13 cellular contexts compared by ENCODE assay signal in genomic region chr13:70043685-70044084, GRCh38.
DNase-seq lines count a peak whose midpoint lies in the region; ATAC-seq, FAIRE-seq and TF ChIP-seq lines count a peak whose summit lies in the region.
"Had no signal": no experiment of that assay in that cellular context is flagged by ENCODE, and none has a peak within 500 bp of the region (broad histone marks: within the 10 kb centered on the region; RNA-seq: fewer than 3 reads in every experiment).

No MANE protein-coding gene starts in this region.

- ATAC-seq in HG02571 (IDR thresholded peaks at IDR 0.05; ENCODE audit: unreplicated experiment) (peak; percentile 81), HG03378 (IDR thresholded peaks at IDR 0.05; ENCODE audit: unreplicated experiment) (peak; percentile 81), GM23338 (no peak)

- no peaks in the 10 kb centered on the region for H3K36me3 Mint-ChIP-seq in astrocyte (ENCODE audit: low read depth, unreplicated experiment)
- no peaks in the 10 kb centered on the region for H3K36me3 Mint-ChIP-seq in Caco-2 (ENCODE audit: insufficient read depth, unreplicated experiment)
- H3K36me3 Mint-ChIP-seq in GM23338 (ENCODE audit: low read depth) = no peaks in the 10 kb centered on the region
- H3K36me3 Mint-ChIP-seq in HFFc6 (ENCODE audit: low read depth) = no peaks in the 10 kb centered on the region

- H3K4me3 Mint-ChIP-seq in astrocyte (ENCODE audit: unreplicated experiment) (no peak overlapping the region), Caco-2 (ENCODE audit: unreplicated experiment) (no peak overlapping the region), GM23338 (no peak overlapping the region), HFFc6 (no peak overlapping the region)
- H3K4me3 Mint-ChIP-seq: T-helper 2 cell treated with Interferon-gamma antibody and Interleukin-4, amounts not matched to agents 5 μg/mL and 100 μg/mL, for 36 hours had no signal

- FAIRE-seq in astrocyte (lab: Jason Lieb, UNC) = no peak

- POLR2A ChIA-PET in Caco-2 (lab: Charles Lee) = no interaction called here

- no TSS peak for BruUV-seq in Caco-2 (replicated peaks; lab: Mats Ljungman, UMichigan)

- no peak for TF ChIP-seq CTCF in GM13977 (IDR thresholded peaks at IDR 0.05; ENCODE audit: extremely low read depth, insufficient read depth, missing control alignments)
- no peak for TF ChIP-seq CTCF in astrocyte (IDR thresholded peaks at IDR 0.05; ENCODE audit: insufficient read depth, low read depth, low read length)
- no peak for TF ChIP-seq CTCF in Caco-2 (IDR thresholded peaks at IDR 0.05; ENCODE audit: insufficient read depth in 1 of 2, low read depth in 1 of 2, low read length in 1 of 2, severe bottlenecking in 1 of 2, unreplicated experiment in 1 of 2)
- TF ChIP-seq CTCF in GM23338 (conservative IDR thresholded peaks at IDR 0.05; ENCODE audit: low read depth in 2 of 2) = no peak
- TF ChIP-seq CTCF in HFFc6 (IDR thresholded peaks at IDR 0.05) = no peak

- H3K36me3 ChIP-seq in astrocyte (ENCODE audit: insufficient read depth, low read length) = no peaks in the 10 kb centered on the region
- no peaks in the 10 kb centered on the region for H3K36me3 ChIP-seq in Caco-2 (ENCODE audit: control insufficient read depth, insufficient read depth, low read length)
- H3K36me3 ChIP-seq in GM23338 (ENCODE audit: insufficient read depth) = no peaks in the 10 kb centered on the region
- H3K36me3 ChIP-seq: adrenal gland, thoracic aorta had no signal

- no peaks in the 10 kb centered on the region for H3K9me2 ChIP-seq in GM23338 (ENCODE audit: insufficient read depth)

- no peak overlapping the region for H3K27ac ChIP-seq in astrocyte (ENCODE audit: low read depth, low read length)
- H3K27ac ChIP-seq in GM23338 (ENCODE audit: low read depth) = no peak overlapping the region
- H3K27ac ChIP-seq: adrenal gland, thoracic aorta had no signal

- H2AFZ ChIP-seq in astrocyte (ENCODE audit: low read depth, low read length) (no peak overlapping the region), GM23338 (no peak overlapping the region)

- CTCF ChIA-PET in Caco-2 (lab: Charles Lee) = no interaction called here

- intact Hi-C loops in Caco-2 (cut with micrococcal nuclease; ENCODE audit: unreplicated experiment) = no loop called here

- H3K4me1 ChIP-seq in astrocyte (ENCODE audit: insufficient read depth, low read length) (no peaks in the 10 kb centered on the region), Caco-2 (no peaks in the 10 kb centered on the region), GM23338 (ENCODE audit: insufficient read depth) (no peaks in the 10 kb centered on the region)
- H3K4me1 ChIP-seq: adrenal gland had no signal

- H4K20me1 ChIP-seq in astrocyte (ENCODE audit: insufficient read depth, low read length) (no peaks in the 10 kb centered on the region), GM23338 (replicated peaks; ENCODE audit: insufficient read depth) (no peaks in the 10 kb centered on the region)

- no peak overlapping the region for H3K4me3 ChIP-seq in astrocyte (ENCODE audit: insufficient read depth, low read depth, low read length)
- no peak overlapping the region for H3K4me3 ChIP-seq in Caco-2 (ENCODE audit: low read depth, low read length)
- no peak overlapping the region for H3K4me3 ChIP-seq in GM23338
- H3K4me3 ChIP-seq: adrenal gland, thoracic aorta had no signal

- H3K27me3 ChIP-seq in astrocyte (ENCODE audit: insufficient read depth, low read length) (no peaks in the 10 kb centered on the region), Caco-2 (replicated peaks; ENCODE audit: control insufficient read depth, insufficient read depth, low read length) (no peaks in the 10 kb centered on the region), GM23338 (ENCODE audit: insufficient read depth) (no peaks in the 10 kb centered on the region)
- H3K27me3 ChIP-seq: adrenal gland had no signal

- no peaks in the 10 kb centered on the region for H3F3A ChIP-seq in GM23338 (replicated peaks; ENCODE audit: low read depth)

- H3K27ac Mint-ChIP-seq in astrocyte (ENCODE audit: unreplicated experiment) (no peak overlapping the region), Caco-2 (ENCODE audit: unreplicated experiment) (no peak overlapping the region), GM23338 (no peak overlapping the region), HFFc6 (no peak overlapping the region)
- H3K27ac Mint-ChIP-seq: T-helper 2 cell treated with Interferon-gamma antibody and Interleukin-4, amounts not matched to agents 5 μg/mL and 100 μg/mL, for 36 hours had no signal

- H3K79me2 ChIP-seq in astrocyte (ENCODE audit: insufficient read depth, low read length) (no peaks in the 10 kb centered on the region), GM23338 (replicated peaks; ENCODE audit: insufficient read depth) (no peaks in the 10 kb centered on the region)

- H3K4me1 Mint-ChIP-seq in astrocyte (ENCODE audit: low read depth, unreplicated experiment) (no peaks in the 10 kb centered on the region), Caco-2 (ENCODE audit: low read depth, unreplicated experiment) (no peaks in the 10 kb centered on the region), GM23338 (no peaks in the 10 kb centered on the region; the same call in 2 of the 3 replicates), HFFc6 (ENCODE audit: low read depth) (no peaks in the 10 kb centered on the region)

- H3K9me3 Mint-ChIP-seq in astrocyte (ENCODE audit: unreplicated experiment) = no peaks in the 10 kb centered on the region
- no peaks in the 10 kb centered on the region for H3K9me3 Mint-ChIP-seq in Caco-2 (ENCODE audit: unreplicated experiment)
- no peaks in the 10 kb centered on the region for H3K9me3 Mint-ChIP-seq in GM23338
- peaks cover 39% of the 10 kb centered on the region for H3K9me3 Mint-ChIP-seq in HFFc6

- no peak overlapping the region for H3K9ac ChIP-seq in astrocyte (ENCODE audit: low read length)

- no peak overlapping the region for H3K4me2 ChIP-seq in astrocyte (ENCODE audit: low read length)
- H3K4me2 ChIP-seq in GM23338 = no peak overlapping the region

- H3K27me3 Mint-ChIP-seq in astrocyte (ENCODE audit: low read depth, unreplicated experiment) (no peaks in the 10 kb centered on the region), Caco-2 (ENCODE audit: insufficient read depth, unreplicated experiment) (no peaks in the 10 kb centered on the region), GM23338 (ENCODE audit: insufficient read depth, low read depth, poor library complexity) (peaks cover 3% of the 10 kb centered on the region), HFFc6 (ENCODE audit: insufficient read depth) (no peaks in the 10 kb centered on the region)

- H3K9me3 ChIP-seq in astrocyte (ENCODE audit: insufficient read depth, low read depth, low read length) (no peaks in the 10 kb centered on the region), Caco-2 (no peaks in the 10 kb centered on the region)
- H3K9me3 ChIP-seq: adrenal gland, thoracic aorta had no signal

- in situ Hi-C loops in GM13977 (cut with MboI; ENCODE audit: low pct_unique_long_range_greater_than_20kb, low sequenced_read_pairs, unreplicated experiment) = no loop called here

- peak; percentile 5 for DNase-seq in GM13977 (ENCODE audit: low spot score)
- peak; percentile 13 for DNase-seq in astrocyte (ENCODE audit: low read depth)
- no peak for DNase-seq in Caco-2
- DNase-seq in GM23338 (ENCODE audit: low spot score) = no peak
- DNase-seq in HFFc6 = no peak
- no peak for DNase-seq in nucleus accumbens (lab: John Stamatoyannopoulos, UW)
- DNase-seq: adrenal gland, MM.1S, NCI-H774 had no signal

TF ChIP-seq in GM23338, 12 proteins besides CTCF, POLR2A, EP300 and RAD21:
- TF ChIP-seq ZNF331 (CRISPR knock-in tag; IDR thresholded peaks at IDR 0.05; ENCODE audit: low read depth) (no peak), ETS1 (IDR thresholded peaks at IDR 0.05) (no peak), CREB1 (CRISPR knock-in tag; IDR thresholded peaks at IDR 0.05; ENCODE audit: low read depth) (no peak), EZH2phosphoT487 (IDR thresholded peaks at IDR 0.05; ENCODE audit: unreplicated experiment) (no peak), REST (IDR thresholded peaks at IDR 0.05; ENCODE audit: unreplicated experiment) (no peak), STAT1 (IDR thresholded peaks at IDR 0.05; ENCODE audit: unreplicated experiment) (no peak)

Comparison
In these comparisons a context has a peak if more than half of its experiments do, and no peak if none do; other contexts are left out.
1. DNase-seq: peak in GM13977 (single experiment) and astrocyte (single experiment); none in Caco-2 (0 of 2), GM23338 (single experiment), HFFc6 (single experiment) and nucleus accumbens (0 of 56).